In genomic region chr22:23573701-23574235, GRCh38 we compare ENCODE assay signal across 7 cellular contexts. TPM values are rescaled to one million over a fixed set of nuclear protein-coding genes. Genes with fewer than 3 reads are reported as not detected.
"Had no signal": no experiment of that assay in that cellular context is flagged by ENCODE, and none has a peak within 500 bp of the region (broad histone marks: within the 10 kb centered on the region; RNA-seq: fewer than 3 reads in every experiment).

No MANE protein-coding gene starts in this region.

RNA-seq across cellular contexts. Expression of gene IGLL1, which starts 6.3 kb away (rescaled TPM):
- total RNA-seq: LHCN-M2, M059J, PC-3, Peyer's patch, Right ventricle myocardium superior, SJSA1 had no signal
- polyA plus RNA-seq: SK-N-SH had no signal

RNA-seq across cellular contexts. Expression of gene DRICH1, which starts 58.4 kb away (rescaled TPM):
- total RNA-seq: LHCN-M2, M059J, SJSA1 had no signal
